9 cellular contexts compared by ENCODE assay signal in genomic region chr6:24949020-24949569, GRCh38. TPM values are rescaled to one million over a fixed set of nuclear protein-coding genes. Genes with fewer than 3 reads are reported as not detected.
DNase-seq lines count a peak whose midpoint lies in the region; ATAC-seq, FAIRE-seq and TF ChIP-seq lines count a peak whose summit lies in the region.
"Had no signal": no experiment of that assay in that cellular context is flagged by ENCODE, and none has a peak within 500 bp of the region (broad histone marks: within the 10 kb centered on the region; RNA-seq: fewer than 3 reads in every experiment).

No MANE protein-coding gene starts in this region.

- H3K9me2 ChIP-seq in SK-N-SH: no peaks in the 10 kb centered on the region

- TF ChIP-seq CTCF in HepG2 (CRISPR knock-in tag; IDR thresholded peaks at IDR 0.05): no peak
- no peak for TF ChIP-seq CTCF in SK-N-SH (IDR thresholded peaks at IDR 0.05)

- intact Hi-C loops in HepG2 (cut with micrococcal nuclease; ENCODE audit: unreplicated experiment): no loop called here

- peak; percentile 95 for ATAC-seq in GM18517 (IDR thresholded peaks at IDR 0.05; ENCODE audit: unreplicated experiment)
- peak; percentile 95 for ATAC-seq in GM21619 (IDR thresholded peaks at IDR 0.05; ENCODE audit: unreplicated experiment)
- ATAC-seq in esophagus mucosa: peak; percentile 58
- no peak for ATAC-seq in HepG2
- ATAC-seq in SK-N-SH treated with all-trans-retinoic acid at 6 μM for 48 hours: no peak

- H4K20me1 ChIP-seq in HepG2 (ENCODE audit: insufficient read depth, low read length) (no peaks in the 10 kb centered on the region), SK-N-SH (ENCODE audit: insufficient read depth) (no peaks in the 10 kb centered on the region)

- H3K4me1 ChIP-seq in HepG2 (ENCODE audit: insufficient read depth, low read length) (no peaks in the 10 kb centered on the region), SK-N-SH (ENCODE audit: control insufficient read depth in 1 of 2, insufficient read depth in 2 of 2, low read depth in 1 of 2, low read length in 1 of 2) (no peaks in the 10 kb centered on the region)

- H3K36me3 ChIP-seq in HepG2 (replicated peaks in 1 of 2; ENCODE audit: control insufficient read depth in 1 of 2, insufficient read depth in 2 of 2, low read length in 2 of 2) (no peaks in the 10 kb centered on the region), SK-N-SH (replicated peaks in 1 of 2; ENCODE audit: control insufficient read depth in 1 of 2, insufficient read depth in 2 of 2, low read length in 1 of 2) (no peaks in the 10 kb centered on the region)

- H2AFZ ChIP-seq in HepG2 (ENCODE audit: low read length): no peak overlapping the region
- H2AFZ ChIP-seq in SK-N-SH (ENCODE audit: low read depth): no peak overlapping the region

- H3K27ac ChIP-seq in HepG2 (ENCODE audit: extremely low read length, insufficient read depth, low read length) (no peak overlapping the region), SK-N-SH (ENCODE audit: low read depth in 2 of 2, low read length in 1 of 2) (no peak overlapping the region)

- H3K4me3 ChIP-seq in HepG2 (replicated peaks in 1 of 3; ENCODE audit: insufficient read depth in 1 of 3, low read depth in 2 of 3, low read length in 3 of 3): no peak overlapping the region
- no peak overlapping the region for H3K4me3 ChIP-seq in SK-N-SH (ENCODE audit: low read depth in 2 of 2, low read length in 1 of 2)

- WGBS in HepG2 (ENCODE audit: low lambda C conversion rate): 6% methylated on average over 8 of the region's 8 CpGs
- WGBS in SK-N-SH (ENCODE audit: low lambda C conversion rate): 38% methylated on average over 8 of the region's 8 CpGs

- in situ Hi-C loops in KBM-7 (cut with MboI; ENCODE audit: low pct_unique_long_range_greater_than_20kb, low sequenced_read_pairs): no loop called here
- in situ Hi-C loops in HepG2 (cut with HindIII; ENCODE audit: extremely low pct_ligation_motif_present, low pct_unique_long_range_greater_than_20kb): no loop called here

- H3K27me3 ChIP-seq in HepG2 (ENCODE audit: control insufficient read depth in 1 of 2, insufficient read depth in 2 of 2, low read length in 2 of 2): peaks cover 2 to 36% of the 10 kb centered on the region in 2 experiments; a peak in 4 of 5 replicates
- no peaks in the 10 kb centered on the region; the same call in 1 of the 2 replicates for H3K27me3 ChIP-seq in SK-N-SH (ENCODE audit: insufficient read depth)

- DNase-seq in KBM-7: peak; percentile 77
- no peak for DNase-seq in HepG2 (ENCODE audit: low spot score)
- no peak for DNase-seq in GOT3 (lab: John Stamatoyannopoulos, UW)
- no peak for DNase-seq in SK-N-SH

- no peaks in the 10 kb centered on the region for H3F3A ChIP-seq in SK-N-SH (replicated peaks; ENCODE audit: insufficient read depth)

- POLR2A ChIA-PET in HepG2 (lab: Yijun Ruan, JAX) (no interaction called here), SK-N-SH (lab: Yijun Ruan, JAX) (no interaction called here)

- FAIRE-seq in HepG2 (lab: Jason Lieb, UNC): no peak
- FAIRE-seq: keratinocyte had no signal

- no peaks in the 10 kb centered on the region for H3K79me2 ChIP-seq in HepG2 (ENCODE audit: insufficient read depth, low read length)
- H3K79me2 ChIP-seq in SK-N-SH (ENCODE audit: insufficient read depth): no peaks in the 10 kb centered on the region

- no peak for TF ChIP-seq RAD21 in HepG2 (CRISPR knock-in tag; IDR thresholded peaks at IDR 0.05)
- TF ChIP-seq RAD21 in SK-N-SH (IDR thresholded peaks at IDR 0.05; ENCODE audit: low read length): no peak

- TF ChIP-seq EP300 in HepG2 (IDR thresholded peaks at IDR 0.05; ENCODE audit: low read depth in 2 of 2, low read length in 2 of 2) (no peak), HepG2 (CRISPR knock-in tag; IDR thresholded peaks at IDR 0.05; ENCODE audit: borderline replicate concordance) (no peak), SK-N-SH (IDR thresholded peaks at IDR 0.05; ENCODE audit: borderline replicate concordance in 1 of 2, low read depth in 1 of 2, low read length in 1 of 2) (no peak)

- BruUV-seq in HepG2 (replicated peaks; lab: Mats Ljungman, UMichigan): no TSS peak

- H3K4me2 ChIP-seq in HepG2 (ENCODE audit: low read depth, low read length) (no peak overlapping the region), SK-N-SH (no peak overlapping the region)

- TF ChIP-seq POLR2A in HepG2 (IDR thresholded peaks at IDR 0.05; ENCODE audit: insufficient read depth in 1 of 2, low read depth in 2 of 2, low read length in 2 of 2): no peak

- H3K9ac ChIP-seq in HepG2 (ENCODE audit: insufficient read depth, low read depth, low read length) (no peak overlapping the region), SK-N-SH (no peak overlapping the region)

- peaks cover 12% of the 10 kb centered on the region; the same call in 1 of the 2 replicates for H3K9me3 ChIP-seq in HepG2 (ENCODE audit: low read length)
- peaks cover 10% of the 10 kb centered on the region; the same call in 1 of the 2 replicates for H3K9me3 ChIP-seq in SK-N-SH

- CTCF ChIA-PET in HepG2 (lab: Yijun Ruan, JAX; ENCODE audit: low intra/inter-chr PET ratio, low total read pairs): no interaction called here
- CTCF ChIA-PET in SK-N-SH (lab: Yijun Ruan, JAX): interaction anchor here (0.5 kb wide), 1 partner anchor 9 kb away, joined by 3 read pairs; no protein-coding TSS in a partner anchor

TF ChIP-seq in HepG2, 621 proteins besides CTCF, POLR2A, EP300 and RAD21 (continues in another document):
- no peak for TF ChIP-seq HNF1B (CRISPR knock-in tag; IDR thresholded peaks at IDR 0.05)

TF ChIP-seq in SK-N-SH treated with all-trans-retinoic acid at 6 μM for 48 hours, 23 proteins besides CTCF, POLR2A, EP300 and RAD21:
- no peak for TF ChIP-seq ISL1 (CRISPR knock-in tag; IDR thresholded peaks at IDR 0.05)
TF ChIP-seq in SK-N-SH treated with all-trans-retinoic acid at 6 μM for 48 hours: peak in this region for 0.

TF ChIP-seq in SK-N-SH, 30 proteins besides CTCF, POLR2A, EP300 and RAD21:
- no peak for TF ChIP-seq YY1 (IDR thresholded peaks at IDR 0.05; ENCODE audit: low read depth)
TF ChIP-seq in SK-N-SH: peak in this region for 0.

RNA-seq across cellular contexts. Expression of gene RIPOR2, which starts 13.3 kb away (rescaled TPM):
- total RNA-seq in esophagus mucosa (2.1 TPM), HepG2 (2016; rRNA removed; fragmentation: Illumina TruSeq; extraction: Trizol) (0.02 and 0.06 TPM in 2 replicates)
- not detected in 2 replicates for total RNA-seq in HepG2 (2016; cell fraction: cytosol; rRNA removed; fragmentation: Illumina TruSeq; extraction: Trizol; ENCODE audit: low read depth)
- total RNA-seq in HepG2 (2016; cell fraction: insoluble cytoplasmic fraction; rRNA removed; fragmentation: Illumina TruSeq; extraction: Trizol): 0.03 and 0.09 TPM in 2 replicates
- not detected in 2 replicates for total RNA-seq in HepG2 (2016; cell fraction: membrane; rRNA removed; fragmentation: Illumina TruSeq; extraction: Trizol)
- total RNA-seq in HepG2 (2016; cell fraction: nucleus; rRNA removed; fragmentation: Illumina TruSeq; extraction: Trizol): not detected in 2 replicates
- polyA plus RNA-seq in HepG2 (2011; rRNA removed) (0.05 and 0.16 TPM in 2 replicates), SK-N-SH (2012; rRNA removed) (0.05 TPM in 2 replicates)
- 0.01 and 0.03 TPM in 2 replicates for polyA plus RNA-seq in HepG2 (2011; cell fraction: cytosol; rRNA removed)
- not detected in 2 replicates for polyA plus RNA-seq in HepG2 (2011; cell fraction: nucleus; rRNA removed)
- 0.05 TPM in 2 replicates for polyA plus RNA-seq in HepG2 (2012)
- 0.02 TPM in 1 of 2 replicates, not detected in the other for polyA plus RNA-seq in HepG2 (2016; cell fraction: cytosol; fragmentation: Illumina TruSeq; extraction: Trizol; ENCODE audit: low read depth)
- polyA plus RNA-seq in HepG2 (2016; cell fraction: insoluble cytoplasmic fraction; fragmentation: Illumina TruSeq; extraction: Trizol; ENCODE audit: low read depth): 0.07 TPM in 1 of 2 replicates, not detected in the other
- polyA plus RNA-seq in HepG2 (2016; cell fraction: membrane; fragmentation: Illumina TruSeq; extraction: Trizol; ENCODE audit: low read depth): 0.03 TPM in 1 of 2 replicates, not detected in the other
- 0.18 TPM in 1 of 2 replicates, not detected in the other for polyA plus RNA-seq in HepG2 (2016; cell fraction: nucleus; fragmentation: Illumina TruSeq; extraction: Trizol; ENCODE audit: insufficient read depth, low read depth)
- polyA minus RNA-seq in HepG2 (2011; rRNA and poly(A)+ RNA removed; ENCODE audit: low replicate concordance): 0.33 TPM in 1 of 2 replicates, not detected in the other
- polyA minus RNA-seq in HepG2 (2011; cell fraction: cytosol; rRNA and poly(A)+ RNA removed): not detected in 2 replicates
- polyA minus RNA-seq in HepG2 (2011; cell fraction: nucleus; rRNA and poly(A)+ RNA removed): not detected in 2 replicates
- 0.05 and 0.10 TPM in 2 replicates for polyA plus RNA-seq in SK-N-SH (2012; cell fraction: cytosol; rRNA removed)
- polyA plus RNA-seq in SK-N-SH (2012; cell fraction: nucleus; rRNA removed): 0.05 and 0.13 TPM in 2 replicates

Comparison
In these comparisons a context has a peak if more than half of its experiments do, and no peak if none do; other contexts are left out.
1. ATAC-seq: peak in GM18517 (single experiment), GM21619 (single experiment) and esophagus mucosa (single experiment); none in HepG2 (single experiment) and SK-N-SH treated with all-trans-retinoic acid at 6 μM for 48 hours (single experiment).